ENCODE assay signal across 14 cellular contexts in genomic region chr7:158264881-158265742, GRCh38.
"Had no signal": no experiment of that assay in that cellular context is flagged by ENCODE, and none has a peak within 500 bp of the region (broad histone marks: within the 10 kb centered on the region; RNA-seq: fewer than 3 reads in every experiment).

No MANE protein-coding gene starts in this region.

- H3K4me1 ChIP-seq: parathyroid adenoma, SJCRH30 had no signal

- H3K27ac ChIP-seq: neural progenitor cell, parathyroid adenoma, SJCRH30 had no signal

- H3K9ac ChIP-seq: neural progenitor cell, parathyroid adenoma had no signal

- H3K27me3 Mint-ChIP-seq: activated CD4-positive, alpha-beta memory T cell treated with anti-CD3 and anti-CD28 coated beads, Interleukin-2, amount 10 ng/mL, durations not matched to agents 7 days and 5 days; dendritic cell treated with granulocyte-macrophage colony-stimulating factor and Interleukin-4, amounts not matched to agents 40 ng/mL and 50 ng/mL, for 4 days had no signal

- H3K27ac Mint-ChIP-seq: activated CD4-positive, alpha-beta memory T cell treated with anti-CD3 and anti-CD28 coated beads, Interleukin-2, amount 10 ng/mL, durations not matched to agents 7 days and 5 days; dendritic cell treated with granulocyte-macrophage colony-stimulating factor and Interleukin-4, amounts not matched to agents 40 ng/mL and 50 ng/mL, for 4 days; neural progenitor cell; type B pancreatic cell had no signal

- H3K36me3 ChIP-seq: neural progenitor cell, SJCRH30 had no signal

- H3K4me3 ChIP-seq: neural progenitor cell, SJCRH30 had no signal

- H3K4me1 Mint-ChIP-seq: activated CD4-positive, alpha-beta memory T cell treated with anti-CD3 and anti-CD28 coated beads, Interleukin-2, amount 10 ng/mL, durations not matched to agents 7 days and 5 days had no signal

- DNase-seq: activated CD4-positive, alpha-beta memory T cell treated with anti-CD3 and anti-CD28 coated beads, Interleukin-2, amount 10 ng/mL, durations not matched to agents 7 days and 5 days; activated naive CD4-positive, alpha-beta T cell treated with Interleukin-2 at 50 U/mL for 16 hours; activated T-cell treated with anti-CD3 and anti-CD28 coated beads, Interleukin-2, amount 50 U/mL, for 48 hours; central memory CD4-positive, alpha-beta T cell; mesendoderm; SJCRH30; stimulated activated CD4-positive, alpha-beta T cell treated with anti-CD3 and anti-CD28 coated beads, Interleukin-1b, Interleukin-23, amount 100 ng/mL, for 48 hours; stimulated activated naive CD4-positive, alpha-beta T cell; substantia nigra; T-helper 9 cell had no signal

- H3K9me3 Mint-ChIP-seq: dendritic cell treated with granulocyte-macrophage colony-stimulating factor and Interleukin-4, amounts not matched to agents 40 ng/mL and 50 ng/mL, for 4 days; neural progenitor cell; type B pancreatic cell had no signal

- H3K27me3 ChIP-seq: neural progenitor cell, SJCRH30 had no signal

- H3K9me3 ChIP-seq: SJCRH30 had no signal

- H3K36me3 Mint-ChIP-seq: neural progenitor cell, type B pancreatic cell had no signal

- H3K4me3 Mint-ChIP-seq: activated CD4-positive, alpha-beta memory T cell treated with anti-CD3 and anti-CD28 coated beads, Interleukin-2, amount 10 ng/mL, durations not matched to agents 7 days and 5 days; dendritic cell treated with granulocyte-macrophage colony-stimulating factor and Interleukin-4, amounts not matched to agents 40 ng/mL and 50 ng/mL, for 4 days; type B pancreatic cell had no signal
